Comparison of ENCODE assay signal across 11 cellular contexts in the genomic region with DNA sequence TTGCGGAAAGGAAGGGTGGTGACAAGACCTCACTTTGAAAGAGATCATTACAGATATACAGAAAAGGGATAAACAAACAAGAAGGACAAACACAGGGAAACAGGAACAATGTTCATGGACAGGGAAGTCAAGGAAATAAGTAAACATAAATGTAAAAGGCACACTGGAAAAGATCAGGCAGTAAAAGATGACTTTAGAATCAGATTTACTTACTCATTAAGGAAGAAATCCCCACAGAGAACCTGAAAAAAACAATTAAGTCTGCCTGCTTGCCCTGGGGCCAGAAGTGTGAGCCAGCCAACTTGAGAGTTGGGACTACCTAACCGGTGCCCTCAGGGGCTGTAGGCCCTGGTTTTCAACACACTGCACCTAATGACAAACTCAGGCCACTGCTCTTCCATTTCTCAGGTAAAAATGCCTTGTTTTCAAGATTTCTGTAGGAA. TPM values are rescaled to one million over a fixed set of nuclear protein-coding genes. Genes with fewer than 3 reads are reported as not detected.
DNase-seq lines count a peak whose midpoint lies in the region; ATAC-seq and TF ChIP-seq lines count a peak whose summit lies in the region.
"Had no signal": no experiment of that assay in that cellular context is flagged by ENCODE, and none has a peak within 500 bp of the region (broad histone marks: within the 10 kb centered on the region; RNA-seq: fewer than 3 reads in every experiment).

No MANE protein-coding gene starts in this region.

- ATAC-seq in activated T-helper 17 cell treated with anti-CD3 and anti-CD28 coated beads, Interleukin-2, amount 50 U/mL, for 72 hours (replicated peaks) = no peak
- ATAC-seq in lower lobe of right lung (no peak), HG03439 (IDR thresholded peaks at IDR 0.05; ENCODE audit: unreplicated experiment) (no peak), GM21423 (IDR thresholded peaks at IDR 0.05; ENCODE audit: unreplicated experiment) (no peak), HG03565 (IDR thresholded peaks at IDR 0.05; ENCODE audit: unreplicated experiment) (no peak)
- ATAC-seq: gastroesophageal sphincter had no signal

- peak overlapping the region; percentile 98 for H3K4me3 Mint-ChIP-seq in activated T-helper 17 cell treated with anti-CD3 and anti-CD28 coated beads, Interleukin-2, amount 50 U/mL, for 72 hours

- H3K4me1 ChIP-seq in ACC112 (ENCODE audit: control insufficient read depth, insufficient read depth, low read length, unreplicated experiment) = peaks cover 32% of the 10 kb centered on the region
- peaks cover 26% of the 10 kb centered on the region for H3K4me1 ChIP-seq in HAP-1
- peaks cover 52% of the 10 kb centered on the region for H3K4me1 ChIP-seq in lower lobe of right lung

- peak overlapping the region; percentile 91 for H3K4me3 ChIP-seq in ACC112 (ENCODE audit: low read depth, low read length)
- H3K4me3 ChIP-seq in HAP-1 = peak overlapping the region; percentile 98
- H3K4me3 ChIP-seq in lower lobe of right lung = peak overlapping the region; percentile 88

- H3K27me3 Mint-ChIP-seq in activated T-helper 17 cell treated with anti-CD3 and anti-CD28 coated beads, Interleukin-2, amount 50 U/mL, for 72 hours = no peaks in the 10 kb centered on the region

- peaks cover 53% of the 10 kb centered on the region for H3K79me2 ChIP-seq in ACC112 (ENCODE audit: control insufficient read depth, insufficient read depth, low read length, unreplicated experiment)

- H2AFZ ChIP-seq in ACC112 (ENCODE audit: low read length, unreplicated experiment) = no peak overlapping the region

- in situ Hi-C loops in HAP-1 (cut with MboI; ENCODE audit: low sequenced_read_pairs) = loop anchor here (10.0 to 25.0 kb wide), 2 partner anchors 304 to 871 kb away; no protein-coding TSS in a partner anchor

- peaks cover 10% of the 10 kb centered on the region for H3K36me3 Mint-ChIP-seq in activated T-helper 17 cell treated with anti-CD3 and anti-CD28 coated beads, Interleukin-2, amount 50 U/mL, for 72 hours (ENCODE audit: low read depth)

- no peaks in the 10 kb centered on the region for H3K9me3 Mint-ChIP-seq in activated T-helper 17 cell treated with anti-CD3 and anti-CD28 coated beads, Interleukin-2, amount 50 U/mL, for 72 hours

- no peak overlapping the region for H3K27ac ChIP-seq in ACC112 (ENCODE audit: low read depth, low read length)
- H3K27ac ChIP-seq in lower lobe of right lung = no peak overlapping the region
- H3K27ac ChIP-seq: adrenal gland, gastroesophageal sphincter had no signal

- no peak overlapping the region for H3K27ac Mint-ChIP-seq in activated T-helper 17 cell treated with anti-CD3 and anti-CD28 coated beads, Interleukin-2, amount 50 U/mL, for 72 hours

- TF ChIP-seq CTCF in lower lobe of right lung (IDR thresholded peaks at IDR 0.05) = no peak

- no peaks in the 10 kb centered on the region for H3K27me3 ChIP-seq in ACC112 (ENCODE audit: insufficient read depth, low read length)
- no peaks in the 10 kb centered on the region for H3K27me3 ChIP-seq in HAP-1 (ENCODE audit: low read depth)
- H3K27me3 ChIP-seq in lower lobe of right lung (ENCODE audit: low read depth) = no peaks in the 10 kb centered on the region
- H3K27me3 ChIP-seq: adrenal gland, gastroesophageal sphincter had no signal

- intact Hi-C loops in lower lobe of right lung (cut with DNase I) = loop anchor here (5.0 kb wide), 1 partner anchor 76 kb away; no protein-coding TSS in a partner anchor

- DNase-seq in HAP-1 (ENCODE audit: low spot score in 2 of 2) (peak in 1 of 2 experiments; percentile 29), lower lobe of right lung (no peak), DMS153 (lab: John Stamatoyannopoulos, UW) (no peak)
- DNase-seq: SHP77 treated with DMSO at 0.1 percent for 48 hours had no signal

- H3K4me1 Mint-ChIP-seq in activated T-helper 17 cell treated with anti-CD3 and anti-CD28 coated beads, Interleukin-2, amount 50 U/mL, for 72 hours = peaks cover 58% of the 10 kb centered on the region

- H3K36me3 ChIP-seq in ACC112 (ENCODE audit: insufficient read depth, low read length) = no peaks in the 10 kb centered on the region
- peaks cover 3% of the 10 kb centered on the region for H3K36me3 ChIP-seq in HAP-1 (replicated peaks)
- no peaks in the 10 kb centered on the region for H3K36me3 ChIP-seq in lower lobe of right lung
- H3K36me3 ChIP-seq: adrenal gland, gastroesophageal sphincter had no signal

- no peaks in the 10 kb centered on the region for H3K9me3 ChIP-seq in HAP-1
- no peaks in the 10 kb centered on the region for H3K9me3 ChIP-seq in lower lobe of right lung
- H3K9me3 ChIP-seq: adrenal gland, gastroesophageal sphincter had no signal

RNA-seq across cellular contexts. Expression of a gene that starts 1.7 kb away (rescaled TPM):
- 10 to 100 TPM; 30.7 to 49.4 TPM for total RNA-seq in activated T-helper 17 cell treated with anti-CD3 and anti-CD28 coated beads, Interleukin-2, amount 50 U/mL, for 72 hours
- total RNA-seq in lower lobe of right lung = 82.9 TPM

RNA-seq across cellular contexts. Expression of a gene that starts 41.8 kb away (rescaled TPM):
- 10 to 100 TPM; 38.2 to 41.7 TPM for total RNA-seq in activated T-helper 17 cell treated with anti-CD3 and anti-CD28 coated beads, Interleukin-2, amount 50 U/mL, for 72 hours
- total RNA-seq in lower lobe of right lung = 11.7 TPM
